ENCODE assay signal across 30 cellular contexts in genomic region chr10:114208351-114208750, GRCh38. TPM values are rescaled to one million over a fixed set of nuclear protein-coding genes. Genes with fewer than 3 reads are reported as not detected.
DNase-seq lines count a peak whose midpoint lies in the region; ATAC-seq and TF ChIP-seq lines count a peak whose summit lies in the region.
"Had no signal": no experiment of that assay in that cellular context is flagged by ENCODE, and none has a peak within 500 bp of the region (broad histone marks: within the 10 kb centered on the region; RNA-seq: fewer than 3 reads in every experiment).

No MANE protein-coding gene starts in this region.

- peaks cover 11% of the 10 kb centered on the region for H3K4me1 ChIP-seq in neural progenitor cell
- H3K4me1 ChIP-seq: breast epithelium, heart right ventricle, lower lobe of right lung, psoas muscle, testis had no signal

- no peaks in the 10 kb centered on the region for H3K36me3 Mint-ChIP-seq in neural progenitor cell
- no peaks in the 10 kb centered on the region for H3K36me3 Mint-ChIP-seq in activated naive CD4-positive, alpha-beta T cell treated with anti-CD3 and anti-CD28 coated beads for 36 hours (ENCODE audit: low read depth)
- H3K36me3 Mint-ChIP-seq: stimulated activated memory B cell treated with anti-CD40 and anti-IgM and Interleukin-4, amounts not matched to agents 10 μg/mL and 1 μg/mL and 100 μg/mL, for 72 hours had no signal

- H3F3A ChIP-seq in neural progenitor cell (ENCODE audit: low read depth) = no peaks in the 10 kb centered on the region

- no peaks in the 10 kb centered on the region for H3K27me3 ChIP-seq in neural progenitor cell
- H3K27me3 ChIP-seq: breast epithelium, heart right ventricle, neutrophil, testis had no signal

- H3K27ac Mint-ChIP-seq in neural progenitor cell = no peak overlapping the region
- no peak overlapping the region for H3K27ac Mint-ChIP-seq in activated naive CD4-positive, alpha-beta T cell treated with anti-CD3 and anti-CD28 coated beads for 36 hours
- H3K27ac Mint-ChIP-seq: CD4-positive, alpha-beta T cell; stimulated activated memory B cell treated with anti-CD40 and anti-IgM and Interleukin-4, amounts not matched to agents 10 μg/mL and 1 μg/mL and 100 μg/mL, for 72 hours had no signal

- H3K36me3 ChIP-seq in neural progenitor cell = no peaks in the 10 kb centered on the region
- H3K36me3 ChIP-seq: breast epithelium, heart right ventricle, lower lobe of right lung, neutrophil had no signal

- H3K9ac ChIP-seq in neural progenitor cell = no peak overlapping the region
- H3K9ac ChIP-seq: GM23248 had no signal

- no peaks in the 10 kb centered on the region for H3K27me3 Mint-ChIP-seq in neural progenitor cell (ENCODE audit: insufficient read depth, low read depth)
- H3K27me3 Mint-ChIP-seq in activated naive CD4-positive, alpha-beta T cell treated with anti-CD3 and anti-CD28 coated beads for 36 hours (ENCODE audit: low read depth) = peaks cover 5% of the 10 kb centered on the region
- H3K27me3 Mint-ChIP-seq: stimulated activated memory B cell treated with anti-CD40 and anti-IgM and Interleukin-4, amounts not matched to agents 10 μg/mL and 1 μg/mL and 100 μg/mL, for 72 hours had no signal

- no peaks in the 10 kb centered on the region for H3K9me3 ChIP-seq in neural progenitor cell (ENCODE audit: low read depth)
- H3K9me3 ChIP-seq: breast epithelium, heart right ventricle, lower lobe of right lung, neutrophil, psoas muscle, testis had no signal

- H3K4me3 Mint-ChIP-seq in neural progenitor cell = no peak overlapping the region
- H3K4me3 Mint-ChIP-seq in activated naive CD4-positive, alpha-beta T cell treated with anti-CD3 and anti-CD28 coated beads for 36 hours = no peak overlapping the region
- H3K4me3 Mint-ChIP-seq: CD4-positive, alpha-beta T cell; stimulated activated memory B cell treated with anti-CD40 and anti-IgM and Interleukin-4, amounts not matched to agents 10 μg/mL and 1 μg/mL and 100 μg/mL, for 72 hours had no signal

- H3K27ac ChIP-seq in neural progenitor cell = no peak overlapping the region
- H3K27ac ChIP-seq: breast epithelium, GM23248, heart right ventricle, lower lobe of right lung, psoas muscle, SK-N-MC, skin epidermis, testis had no signal

- peaks cover 2% of the 10 kb centered on the region for H3K4me1 Mint-ChIP-seq in neural progenitor cell
- H3K4me1 Mint-ChIP-seq in activated naive CD4-positive, alpha-beta T cell treated with anti-CD3 and anti-CD28 coated beads for 36 hours (ENCODE audit: low read depth) = no peaks in the 10 kb centered on the region
- H3K4me1 Mint-ChIP-seq: stimulated activated memory B cell treated with anti-CD40 and anti-IgM and Interleukin-4, amounts not matched to agents 10 μg/mL and 1 μg/mL and 100 μg/mL, for 72 hours had no signal

- H3K4me3 ChIP-seq in neural progenitor cell = no peak overlapping the region
- H3K4me3 ChIP-seq: breast epithelium, GM23248, heart right ventricle, lower lobe of right lung, psoas muscle, SK-N-MC, skin epidermis, testis had no signal

- POLR2A ChIA-PET in HEK293T (lab: Yijun Ruan, JAX) = interaction anchor here (0.8 kb wide), 1 partner anchor 34 kb away, joined by 3 read pairs; the partner anchor contains the start of gene CCDC186

- DNase-seq in D341Med (ENCODE audit: low spot score) (peak; percentile 9), HEK293T (ENCODE audit: extremely low spot score) (peak; percentile 26), iPS DF 19.7 (ENCODE audit: low read depth, low spot score) (peak; percentile 12), neural progenitor cell (ENCODE audit: low spot score) (peak; percentile 60), cortex of kidney (lab: John Stamatoyannopoulos, UW) (no peak)
- no peak for DNase-seq in activated naive CD4-positive, alpha-beta T cell treated with anti-CD3 and anti-CD28 coated beads for 36 hours
- DNase-seq: activated CD4-positive, alpha-beta T cell treated with anti-CD3 and anti-CD28 coated beads for 4 hours; activated naive CD4-positive, alpha-beta T cell treated with Interleukin-2 at 50 U/mL for 16 hours; activated T-cell treated with anti-CD3 and anti-CD28 coated beads, Interleukin-2, amount 50 U/mL, for 48 hours; amniotic stem cell; CD4-positive, alpha-beta T cell; effector memory CD4-positive, alpha-beta T cell; foreskin fibroblast; GF-D8; GM23248; heart right ventricle; Karpas-422; lower lobe of right lung; NCI-H1694 treated with DMSO at 0.1 percent for 48 hours; psoas muscle; RPMI8226; stimulated activated CD4-positive, alpha-beta T cell treated with anti-CD3 and anti-CD28 coated beads, Interleukin-2, amount 100 ng/mL, for 24 hours; T-helper 2 cell; testis had no signal

- H3K4me2 ChIP-seq in neural progenitor cell = peak overlapping the region; percentile 34

- CTCF ChIA-PET in HEK293T (lab: Yijun Ruan, JAX) = no interaction called here
- CTCF ChIA-PET in activated naive CD4-positive, alpha-beta T cell treated with anti-CD3 and anti-CD28 coated beads for 36 hours (lab: Charles Lee) = interaction anchor here (0.6 kb wide), 1 partner anchor 568 kb away, joined by 5 read pairs; no protein-coding TSS in a partner anchor

- H2AFZ ChIP-seq in neural progenitor cell (replicated peaks) = no peak overlapping the region
- H2AFZ ChIP-seq: GM23248 had no signal

- no peak for ATAC-seq in GM21825 (IDR thresholded peaks at IDR 0.05; ENCODE audit: unreplicated experiment)
- ATAC-seq: lower lobe of right lung; psoas muscle; stimulated activated memory B cell treated with anti-CD40 and anti-IgM and Interleukin-4, amounts not matched to agents 10 μg/mL and 1 μg/mL and 100 μg/mL, for 72 hours had no signal

- H4K20me1 ChIP-seq in neural progenitor cell (ENCODE audit: low read depth) = no peaks in the 10 kb centered on the region

- no peak for TF ChIP-seq CTCF in neural progenitor cell (IDR thresholded peaks at IDR 0.05)

- H3K79me2 ChIP-seq in neural progenitor cell (ENCODE audit: low read depth) = no peaks in the 10 kb centered on the region

- intact Hi-C loops in activated naive CD4-positive, alpha-beta T cell treated with anti-CD3 and anti-CD28 coated beads for 36 hours (cut with micrococcal nuclease) = no loop called here

- H3K9me3 Mint-ChIP-seq in neural progenitor cell = no peaks in the 10 kb centered on the region
- no peaks in the 10 kb centered on the region for H3K9me3 Mint-ChIP-seq in activated naive CD4-positive, alpha-beta T cell treated with anti-CD3 and anti-CD28 coated beads for 36 hours
- H3K9me3 Mint-ChIP-seq: CD4-positive, alpha-beta T cell; stimulated activated memory B cell treated with anti-CD40 and anti-IgM and Interleukin-4, amounts not matched to agents 10 μg/mL and 1 μg/mL and 100 μg/mL, for 72 hours had no signal

TF ChIP-seq in HEK293T, 16 proteins besides CTCF, POLR2A, EP300 and RAD21:
- TF ChIP-seq NFRKB (IDR thresholded peaks at IDR 0.05) = no peak
- TF ChIP-seq SUZ12 (IDR thresholded peaks at IDR 0.05) = no peak

RNA-seq across cellular contexts. Expression of gene TDRD1, which starts 29.2 kb away (rescaled TPM):
- 0.04 TPM in 1 of 2 replicates, not detected in the other for total RNA-seq in neural progenitor cell (ENCODE audit: low replicate concordance)
- total RNA-seq in activated naive CD4-positive, alpha-beta T cell treated with anti-CD3 and anti-CD28 coated beads for 36 hours = under 1 TPM; 0.47 to 0.79 TPM
- total RNA-seq: CD4-positive, alpha-beta T cell; GM23248 had no signal

RNA-seq across cellular contexts. Expression of gene VWA2, which starts 30.7 kb away (rescaled TPM):
- 0.09 TPM in 1 of 2 replicates, not detected in the other for total RNA-seq in neural progenitor cell (ENCODE audit: low replicate concordance)
- total RNA-seq in activated naive CD4-positive, alpha-beta T cell treated with anti-CD3 and anti-CD28 coated beads for 36 hours = not detected
- total RNA-seq: CD4-positive, alpha-beta T cell; GM23248; psoas muscle had no signal

RNA-seq across cellular contexts. Expression of gene CCDC186, which starts 34.3 kb away (rescaled TPM):
- 9.9 and 22.9 TPM in 2 replicates for total RNA-seq in neural progenitor cell (ENCODE audit: low replicate concordance)
- 10 to 100 TPM; 10.3 to 13.7 TPM for total RNA-seq in activated naive CD4-positive, alpha-beta T cell treated with anti-CD3 and anti-CD28 coated beads for 36 hours

Comparison
In these comparisons a context has a peak if more than half of its experiments do, and no peak if none do; other contexts are left out.
1. DNase-seq: peak in D341Med (single experiment), HEK293T (single experiment), iPS DF 19.7 (single experiment) and neural progenitor cell (single experiment); none in activated naive CD4-positive, alpha-beta T cell treated with anti-CD3 and anti-CD28 coated beads for 36 hours (single experiment) and cortex of kidney (single experiment).